1 cellular context compared by ENCODE assay signal in the genomic region with DNA sequence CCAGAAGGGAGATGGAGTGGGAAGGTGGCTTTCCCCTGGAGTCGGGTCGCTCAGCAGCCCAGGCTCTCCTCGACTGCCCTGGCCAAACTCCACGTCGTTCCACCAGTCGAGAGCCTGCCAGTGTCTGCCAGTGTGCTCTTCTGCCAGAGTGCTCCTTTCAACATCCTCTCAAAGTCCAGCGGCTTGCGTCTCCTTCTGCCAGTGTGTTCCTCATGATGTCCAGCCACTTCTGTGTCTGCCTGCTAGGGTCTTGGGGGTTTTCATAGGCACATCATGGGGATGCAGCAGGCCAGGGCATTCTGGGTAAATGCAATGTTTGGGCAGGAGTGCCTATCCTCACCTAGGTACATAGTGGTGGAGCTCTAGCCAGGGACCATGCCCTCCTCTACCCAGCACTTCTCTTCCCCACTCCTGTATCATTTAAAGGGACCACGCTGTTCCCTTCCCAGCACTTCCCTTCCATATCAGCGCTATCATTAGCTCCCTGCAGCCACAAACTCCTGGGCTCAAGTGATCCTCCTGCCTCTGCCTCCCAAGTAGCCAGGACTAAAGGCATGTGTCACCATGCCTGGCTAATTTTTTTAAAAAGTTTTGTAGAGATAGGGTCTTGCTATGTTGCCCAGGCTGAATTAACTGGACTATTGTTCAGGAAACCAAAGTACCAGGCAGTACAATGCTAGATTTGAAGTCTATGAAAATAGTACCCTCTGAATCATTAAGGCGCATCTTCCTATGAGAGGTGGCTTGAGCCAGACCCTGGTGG.
A peak's percentile ranks its signal among the peaks of the same experiment; 100 is the strongest.
TF ChIP-seq lines count a peak whose summit lies in the region.

No MANE protein-coding gene starts in this region.

TF ChIP-seq in K562, 482 proteins besides CTCF, POLR2A, EP300 and RAD21 (continues in another document):
- TF ChIP-seq RBM22 (IDR thresholded peaks at IDR 0.05; ENCODE audit: low read depth, low read length, poor library complexity, severe bottlenecking) (no peak), GTF2E2 (tag; IDR thresholded peaks at IDR 0.05) (no peak), NR2C2 (CRISPR knock-in tag; IDR thresholded peaks at IDR 0.05) (no peak), NR2C2 (tag; IDR thresholded peaks at IDR 0.05) (no peak), ZNF830 (CRISPR knock-in tag; IDR thresholded peaks at IDR 0.05) (no peak), LARP7 (IDR thresholded peaks at IDR 0.05) (no peak), TEAD4 (IDR thresholded peaks at IDR 0.05; ENCODE audit: low read length) (no peak), TEAD4 (CRISPR knock-in tag; IDR thresholded peaks at IDR 0.05; ENCODE audit: borderline replicate concordance) (0 out of 2 replicates have a peak, but pooled peaks have one; percentile 10), GABPA (tag; conservative IDR thresholded peaks at IDR 0.05; ENCODE audit: low read depth) (no peak), FOXM1 (IDR thresholded peaks at IDR 0.05; ENCODE audit: low read depth) (no peak), FOXM1 (CRISPR knock-in tag; IDR thresholded peaks at IDR 0.05; ENCODE audit: low read depth) (no peak), BRCA1 (IDR thresholded peaks at IDR 0.05) (no peak), BRCA1 (CRISPR knock-in tag; IDR thresholded peaks at IDR 0.05) (peak; percentile 80; the same call in 1 of the 2 replicates), PHF20 (IDR thresholded peaks at IDR 0.05; ENCODE audit: partially characterized antibody) (no peak), ZNF133 (CRISPR knock-in tag; IDR thresholded peaks at IDR 0.05) (no peak), KHSRP (IDR thresholded peaks at IDR 0.05) (no peak), RBFOX2 (IDR thresholded peaks at IDR 0.05; ENCODE audit: low read depth, low read length) (no peak), PTBP1 (IDR thresholded peaks at IDR 0.05; ENCODE audit: low read depth, low read length) (no peak), POLR2H (tag; IDR thresholded peaks at IDR 0.05; ENCODE audit: low read depth) (no peak), STAT5A (IDR thresholded peaks at IDR 0.05; ENCODE audit: borderline replicate concordance, low read length) (no peak), CAMTA2 (CRISPR knock-in tag; conservative IDR thresholded peaks at IDR 0.05) (no peak), ZNF785 (CRISPR knock-in tag; IDR thresholded peaks at IDR 0.05) (no peak), SMARCA4 (IDR thresholded peaks at IDR 0.05) (no peak)
- TF ChIP-seq, protein P1, sequence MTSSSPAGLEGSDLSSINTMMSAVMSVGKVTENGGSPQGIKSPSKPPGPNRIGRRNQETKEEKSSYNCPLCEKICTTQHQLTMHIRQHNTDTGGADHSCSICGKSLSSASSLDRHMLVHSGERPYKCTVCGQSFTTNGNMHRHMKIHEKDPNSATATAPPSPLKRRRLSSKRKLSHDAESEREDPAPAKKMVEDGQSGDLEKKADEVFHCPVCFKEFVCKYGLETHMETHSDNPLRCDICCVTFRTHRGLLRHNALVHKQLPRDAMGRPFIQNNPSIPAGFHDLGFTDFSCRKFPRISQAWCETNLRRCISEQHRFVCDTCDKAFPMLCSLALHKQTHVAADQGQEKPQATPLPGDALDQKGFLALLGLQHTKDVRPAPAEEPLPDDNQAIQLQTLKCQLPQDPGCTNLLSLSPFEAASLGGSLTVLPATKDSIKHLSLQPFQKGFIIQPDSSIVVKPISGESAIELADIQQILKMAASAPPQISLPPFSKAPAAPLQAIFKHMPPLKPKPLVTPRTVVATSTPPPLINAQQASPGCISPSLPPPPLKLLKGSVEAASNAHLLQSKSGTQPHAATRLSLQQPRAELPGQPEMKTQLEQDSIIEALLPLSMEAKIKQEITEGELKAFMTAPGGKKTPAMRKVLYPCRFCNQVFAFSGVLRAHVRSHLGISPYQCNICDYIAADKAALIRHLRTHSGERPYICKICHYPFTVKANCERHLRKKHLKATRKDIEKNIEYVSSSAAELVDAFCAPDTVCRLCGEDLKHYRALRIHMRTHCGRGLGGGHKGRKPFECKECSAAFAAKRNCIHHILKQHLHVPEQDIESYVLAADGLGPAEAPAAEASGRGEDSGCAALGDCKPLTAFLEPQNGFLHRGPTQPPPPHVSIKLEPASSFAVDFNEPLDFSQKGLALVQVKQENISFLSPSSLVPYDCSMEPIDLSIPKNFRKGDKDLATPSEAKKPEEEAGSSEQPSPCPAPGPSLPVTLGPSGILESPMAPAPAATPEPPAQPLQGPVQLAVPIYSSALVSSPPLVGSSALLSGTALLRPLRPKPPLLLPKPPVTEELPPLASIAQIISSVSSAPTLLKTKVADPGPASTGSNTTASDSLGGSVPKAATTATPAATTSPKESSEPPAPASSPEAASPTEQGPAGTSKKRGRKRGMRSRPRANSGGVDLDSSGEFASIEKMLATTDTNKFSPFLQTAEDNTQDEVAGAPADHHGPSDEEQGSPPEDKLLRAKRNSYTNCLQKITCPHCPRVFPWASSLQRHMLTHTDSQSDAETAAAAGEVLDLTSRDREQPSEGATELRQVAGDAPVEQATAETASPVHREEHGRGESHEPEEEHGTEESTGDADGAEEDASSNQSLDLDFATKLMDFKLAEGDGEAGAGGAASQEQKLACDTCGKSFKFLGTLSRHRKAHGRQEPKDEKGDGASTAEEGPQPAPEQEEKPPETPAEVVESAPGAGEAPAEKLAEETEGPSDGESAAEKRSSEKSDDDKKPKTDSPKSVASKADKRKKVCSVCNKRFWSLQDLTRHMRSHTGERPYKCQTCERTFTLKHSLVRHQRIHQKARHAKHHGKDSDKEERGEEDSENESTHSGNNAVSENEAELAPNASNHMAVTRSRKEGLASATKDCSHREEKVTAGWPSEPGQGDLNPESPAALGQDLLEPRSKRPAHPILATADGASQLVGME (CRISPR knock-in tag; IDR thresholded peaks at IDR 0.05): no peak
- TF ChIP-seq, protein P2, sequence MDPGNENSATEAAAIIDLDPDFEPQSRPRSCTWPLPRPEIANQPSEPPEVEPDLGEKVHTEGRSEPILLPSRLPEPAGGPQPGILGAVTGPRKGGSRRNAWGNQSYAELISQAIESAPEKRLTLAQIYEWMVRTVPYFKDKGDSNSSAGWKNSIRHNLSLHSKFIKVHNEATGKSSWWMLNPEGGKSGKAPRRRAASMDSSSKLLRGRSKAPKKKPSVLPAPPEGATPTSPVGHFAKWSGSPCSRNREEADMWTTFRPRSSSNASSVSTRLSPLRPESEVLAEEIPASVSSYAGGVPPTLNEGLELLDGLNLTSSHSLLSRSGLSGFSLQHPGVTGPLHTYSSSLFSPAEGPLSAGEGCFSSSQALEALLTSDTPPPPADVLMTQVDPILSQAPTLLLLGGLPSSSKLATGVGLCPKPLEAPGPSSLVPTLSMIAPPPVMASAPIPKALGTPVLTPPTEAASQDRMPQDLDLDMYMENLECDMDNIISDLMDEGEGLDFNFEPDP (CRISPR knock-in tag; IDR thresholded peaks at IDR 0.05): no peak
- TF ChIP-seq, protein P3, sequence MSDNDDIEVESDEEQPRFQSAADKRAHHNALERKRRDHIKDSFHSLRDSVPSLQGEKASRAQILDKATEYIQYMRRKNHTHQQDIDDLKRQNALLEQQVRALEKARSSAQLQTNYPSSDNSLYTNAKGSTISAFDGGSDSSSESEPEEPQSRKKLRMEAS (CRISPR knock-in tag; IDR thresholded peaks at IDR 0.05): peak; percentile 36; the same call in 1 of the 2 replicates
- TF ChIP-seq, protein P4, sequence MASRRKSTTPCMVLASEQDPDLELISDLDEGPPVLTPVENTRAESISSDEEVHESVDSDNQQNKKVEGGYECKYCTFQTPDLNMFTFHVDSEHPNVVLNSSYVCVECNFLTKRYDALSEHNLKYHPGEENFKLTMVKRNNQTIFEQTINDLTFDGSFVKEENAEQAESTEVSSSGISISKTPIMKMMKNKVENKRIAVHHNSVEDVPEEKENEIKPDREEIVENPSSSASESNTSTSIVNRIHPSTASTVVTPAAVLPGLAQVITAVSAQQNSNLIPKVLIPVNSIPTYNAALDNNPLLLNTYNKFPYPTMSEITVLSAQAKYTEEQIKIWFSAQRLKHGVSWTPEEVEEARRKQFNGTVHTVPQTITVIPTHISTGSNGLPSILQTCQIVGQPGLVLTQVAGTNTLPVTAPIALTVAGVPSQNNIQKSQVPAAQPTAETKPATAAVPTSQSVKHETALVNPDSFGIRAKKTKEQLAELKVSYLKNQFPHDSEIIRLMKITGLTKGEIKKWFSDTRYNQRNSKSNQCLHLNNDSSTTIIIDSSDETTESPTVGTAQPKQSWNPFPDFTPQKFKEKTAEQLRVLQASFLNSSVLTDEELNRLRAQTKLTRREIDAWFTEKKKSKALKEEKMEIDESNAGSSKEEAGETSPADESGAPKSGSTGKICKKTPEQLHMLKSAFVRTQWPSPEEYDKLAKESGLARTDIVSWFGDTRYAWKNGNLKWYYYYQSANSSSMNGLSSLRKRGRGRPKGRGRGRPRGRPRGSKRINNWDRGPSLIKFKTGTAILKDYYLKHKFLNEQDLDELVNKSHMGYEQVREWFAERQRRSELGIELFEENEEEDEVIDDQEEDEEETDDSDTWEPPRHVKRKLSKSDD (conservative IDR thresholded peaks at IDR 0.05; ENCODE audit: low read length): no peak
- TF ChIP-seq, protein P5, sequence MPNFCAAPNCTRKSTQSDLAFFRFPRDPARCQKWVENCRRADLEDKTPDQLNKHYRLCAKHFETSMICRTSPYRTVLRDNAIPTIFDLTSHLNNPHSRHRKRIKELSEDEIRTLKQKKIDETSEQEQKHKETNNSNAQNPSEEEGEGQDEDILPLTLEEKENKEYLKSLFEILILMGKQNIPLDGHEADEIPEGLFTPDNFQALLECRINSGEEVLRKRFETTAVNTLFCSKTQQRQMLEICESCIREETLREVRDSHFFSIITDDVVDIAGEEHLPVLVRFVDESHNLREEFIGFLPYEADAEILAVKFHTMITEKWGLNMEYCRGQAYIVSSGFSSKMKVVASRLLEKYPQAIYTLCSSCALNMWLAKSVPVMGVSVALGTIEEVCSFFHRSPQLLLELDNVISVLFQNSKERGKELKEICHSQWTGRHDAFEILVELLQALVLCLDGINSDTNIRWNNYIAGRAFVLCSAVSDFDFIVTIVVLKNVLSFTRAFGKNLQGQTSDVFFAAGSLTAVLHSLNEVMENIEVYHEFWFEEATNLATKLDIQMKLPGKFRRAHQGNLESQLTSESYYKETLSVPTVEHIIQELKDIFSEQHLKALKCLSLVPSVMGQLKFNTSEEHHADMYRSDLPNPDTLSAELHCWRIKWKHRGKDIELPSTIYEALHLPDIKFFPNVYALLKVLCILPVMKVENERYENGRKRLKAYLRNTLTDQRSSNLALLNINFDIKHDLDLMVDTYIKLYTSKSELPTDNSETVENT (CRISPR knock-in tag; IDR thresholded peaks at IDR 0.05): peak; percentile 77; the same call in 1 of the 2 replicates
- TF ChIP-seq, protein P6, sequence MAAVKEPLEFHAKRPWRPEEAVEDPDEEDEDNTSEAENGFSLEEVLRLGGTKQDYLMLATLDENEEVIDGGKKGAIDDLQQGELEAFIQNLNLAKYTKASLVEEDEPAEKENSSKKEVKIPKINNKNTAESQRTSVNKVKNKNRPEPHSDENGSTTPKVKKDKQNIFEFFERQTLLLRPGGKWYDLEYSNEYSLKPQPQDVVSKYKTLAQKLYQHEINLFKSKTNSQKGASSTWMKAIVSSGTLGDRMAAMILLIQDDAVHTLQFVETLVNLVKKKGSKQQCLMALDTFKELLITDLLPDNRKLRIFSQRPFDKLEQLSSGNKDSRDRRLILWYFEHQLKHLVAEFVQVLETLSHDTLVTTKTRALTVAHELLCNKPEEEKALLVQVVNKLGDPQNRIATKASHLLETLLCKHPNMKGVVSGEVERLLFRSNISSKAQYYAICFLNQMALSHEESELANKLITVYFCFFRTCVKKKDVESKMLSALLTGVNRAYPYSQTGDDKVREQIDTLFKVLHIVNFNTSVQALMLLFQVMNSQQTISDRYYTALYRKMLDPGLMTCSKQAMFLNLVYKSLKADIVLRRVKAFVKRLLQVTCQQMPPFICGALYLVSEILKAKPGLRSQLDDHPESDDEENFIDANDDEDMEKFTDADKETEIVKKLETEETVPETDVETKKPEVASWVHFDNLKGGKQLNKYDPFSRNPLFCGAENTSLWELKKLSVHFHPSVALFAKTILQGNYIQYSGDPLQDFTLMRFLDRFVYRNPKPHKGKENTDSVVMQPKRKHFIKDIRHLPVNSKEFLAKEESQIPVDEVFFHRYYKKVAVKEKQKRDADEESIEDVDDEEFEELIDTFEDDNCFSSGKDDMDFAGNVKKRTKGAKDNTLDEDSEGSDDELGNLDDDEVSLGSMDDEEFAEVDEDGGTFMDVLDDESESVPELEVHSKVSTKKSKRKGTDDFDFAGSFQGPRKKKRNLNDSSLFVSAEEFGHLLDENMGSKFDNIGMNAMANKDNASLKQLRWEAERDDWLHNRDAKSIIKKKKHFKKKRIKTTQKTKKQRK (IDR thresholded peaks at IDR 0.05; ENCODE audit: borderline replicate concordance, low read depth, low read length): no peak
- TF ChIP-seq, protein P7, sequence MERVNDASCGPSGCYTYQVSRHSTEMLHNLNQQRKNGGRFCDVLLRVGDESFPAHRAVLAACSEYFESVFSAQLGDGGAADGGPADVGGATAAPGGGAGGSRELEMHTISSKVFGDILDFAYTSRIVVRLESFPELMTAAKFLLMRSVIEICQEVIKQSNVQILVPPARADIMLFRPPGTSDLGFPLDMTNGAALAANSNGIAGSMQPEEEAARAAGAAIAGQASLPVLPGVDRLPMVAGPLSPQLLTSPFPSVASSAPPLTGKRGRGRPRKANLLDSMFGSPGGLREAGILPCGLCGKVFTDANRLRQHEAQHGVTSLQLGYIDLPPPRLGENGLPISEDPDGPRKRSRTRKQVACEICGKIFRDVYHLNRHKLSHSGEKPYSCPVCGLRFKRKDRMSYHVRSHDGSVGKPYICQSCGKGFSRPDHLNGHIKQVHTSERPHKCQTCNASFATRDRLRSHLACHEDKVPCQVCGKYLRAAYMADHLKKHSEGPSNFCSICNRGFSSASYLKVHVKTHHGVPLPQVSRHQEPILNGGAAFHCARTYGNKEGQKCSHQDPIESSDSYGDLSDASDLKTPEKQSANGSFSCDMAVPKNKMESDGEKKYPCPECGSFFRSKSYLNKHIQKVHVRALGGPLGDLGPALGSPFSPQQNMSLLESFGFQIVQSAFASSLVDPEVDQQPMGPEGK (CRISPR knock-in tag; IDR thresholded peaks at IDR 0.05; ENCODE audit: borderline replicate concordance): no peak
- TF ChIP-seq, protein P8, sequence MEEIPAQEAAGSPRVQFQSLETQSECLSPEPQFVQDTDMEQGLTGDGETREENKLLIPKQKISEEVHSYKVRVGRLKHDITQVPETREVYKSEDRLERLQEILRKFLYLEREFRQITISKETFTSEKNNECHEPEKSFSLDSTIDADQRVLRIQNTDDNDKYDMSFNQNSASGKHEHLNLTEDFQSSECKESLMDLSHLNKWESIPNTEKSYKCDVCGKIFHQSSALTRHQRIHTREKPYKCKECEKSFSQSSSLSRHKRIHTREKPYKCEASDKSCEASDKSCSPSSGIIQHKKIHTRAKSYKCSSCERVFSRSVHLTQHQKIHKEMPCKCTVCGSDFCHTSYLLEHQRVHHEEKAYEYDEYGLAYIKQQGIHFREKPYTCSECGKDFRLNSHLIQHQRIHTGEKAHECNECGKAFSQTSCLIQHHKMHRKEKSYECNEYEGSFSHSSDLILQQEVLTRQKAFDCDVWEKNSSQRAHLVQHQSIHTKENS (CRISPR knock-in tag; IDR thresholded peaks at IDR 0.05): no peak
- TF ChIP-seq, protein P9, sequence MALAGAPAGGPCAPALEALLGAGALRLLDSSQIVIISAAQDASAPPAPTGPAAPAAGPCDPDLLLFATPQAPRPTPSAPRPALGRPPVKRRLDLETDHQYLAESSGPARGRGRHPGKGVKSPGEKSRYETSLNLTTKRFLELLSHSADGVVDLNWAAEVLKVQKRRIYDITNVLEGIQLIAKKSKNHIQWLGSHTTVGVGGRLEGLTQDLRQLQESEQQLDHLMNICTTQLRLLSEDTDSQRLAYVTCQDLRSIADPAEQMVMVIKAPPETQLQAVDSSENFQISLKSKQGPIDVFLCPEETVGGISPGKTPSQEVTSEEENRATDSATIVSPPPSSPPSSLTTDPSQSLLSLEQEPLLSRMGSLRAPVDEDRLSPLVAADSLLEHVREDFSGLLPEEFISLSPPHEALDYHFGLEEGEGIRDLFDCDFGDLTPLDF (CRISPR knock-in tag; IDR thresholded peaks at IDR 0.05): no peak
